8 cellular contexts compared by ENCODE assay signal in genomic region chr12:111411187-111411764, GRCh38. TPM values are rescaled to one million over a fixed set of nuclear protein-coding genes. Genes with fewer than 3 reads are reported as not detected.
DNase-seq lines count a peak whose midpoint lies in the region; ATAC-seq, FAIRE-seq and TF ChIP-seq lines count a peak whose summit lies in the region.
"Had no signal": no experiment of that assay in that cellular context is flagged by ENCODE, and none has a peak within 500 bp of the region (broad histone marks: within the 10 kb centered on the region; RNA-seq: fewer than 3 reads in every experiment).

No MANE protein-coding gene starts in this region.

- DNase-seq in GM23338 (ENCODE audit: low spot score), result no peak
- DNase-seq in RCC 7860 (ENCODE audit: low spot score), result peak; percentile 30
- no peak for DNase-seq in endothelial cell of umbilical vein (ENCODE audit: low read depth, low spot score)
- DNase-seq in retina, result no peak
- DNase-seq in GOT3 (lab: John Stamatoyannopoulos, UW), result no peak

- H3K36me3 Mint-ChIP-seq in GM23338 (ENCODE audit: low read depth), result peaks cover 10% of the 10 kb centered on the region

- H2AFZ ChIP-seq in GM23338 (no peak overlapping the region), endothelial cell of umbilical vein (ENCODE audit: low read depth, low read length) (no peak overlapping the region)

- H3K9me2 ChIP-seq in GM23338 (ENCODE audit: insufficient read depth), result no peaks in the 10 kb centered on the region

- H3F3A ChIP-seq in GM23338 (replicated peaks; ENCODE audit: low read depth), result 0 out of 2 replicates have a peak, but pooled peaks cover 11% of the 10 kb centered on the region

- H3K9ac ChIP-seq in endothelial cell of umbilical vein (replicated peaks; ENCODE audit: extremely low read depth, insufficient read depth, low read length), result peak overlapping the region; percentile 95
- H3K9ac ChIP-seq in skeletal muscle tissue (ENCODE audit: low read depth in 1 of 3, low read length in 3 of 3), result peak overlapping the region in 1 of 3 donors; percentile 62

- H3K27me3 ChIP-seq in GM23338 (ENCODE audit: insufficient read depth) (no peaks in the 10 kb centered on the region), endothelial cell of umbilical vein (ENCODE audit: control insufficient read depth in 2 of 2, insufficient read depth in 2 of 2, low read length in 2 of 2) (no peaks in the 10 kb centered on the region), skeletal muscle tissue (ENCODE audit: control insufficient read depth in 3 of 3, insufficient read depth in 3 of 3, low read length in 3 of 3) (no peaks in the 10 kb centered on the region)

- H3K4me2 ChIP-seq in GM23338 (peak overlapping the region; percentile 69), endothelial cell of umbilical vein (ENCODE audit: insufficient read depth, low read length) (peak overlapping the region; percentile 4)

- no peak for FAIRE-seq in RCC 7860 (lab: Jason Lieb, UNC)
- FAIRE-seq in endothelial cell of umbilical vein (lab: Jason Lieb, UNC), result no peak

- ATAC-seq in GM23338, result no peak
- ATAC-seq in GM18511 (IDR thresholded peaks at IDR 0.05; ENCODE audit: unreplicated experiment), result no peak
- ATAC-seq: activated CD4-positive, CD25-positive, alpha-beta regulatory T cell treated with anti-CD3 and anti-CD28 coated beads, Interleukin-2, amount 50 U/mL, for 24 hours had no signal

- CTCF ChIA-PET in endothelial cell of umbilical vein (lab: Charles Lee), result interaction anchor here (0.6 to 7.7 kb wide), 5 partner anchors 14 to 80 kb away, joined by 3 to 101 read pairs (median 15); no protein-coding TSS in a partner anchor

- peaks cover 71% of the 10 kb centered on the region for H3K4me1 Mint-ChIP-seq in GM23338

- dilution Hi-C loops in endothelial cell of umbilical vein (cut with MboI; ENCODE audit: extremely low pct_ligation_motif_present, low sequenced_read_pairs), result no loop called here

- H3K36me3 ChIP-seq in GM23338 (ENCODE audit: insufficient read depth) (no peaks in the 10 kb centered on the region), endothelial cell of umbilical vein (ENCODE audit: control insufficient read depth in 2 of 2, extremely low read depth in 1 of 2, insufficient read depth in 2 of 2, low read length in 2 of 2) (peaks cover 0 to 3% of the 10 kb centered on the region in 2 experiments), skeletal muscle tissue (ENCODE audit: control insufficient read depth in 3 of 3, insufficient read depth in 3 of 3, low read length in 3 of 3) (no peaks in the 10 kb centered on the region)

- no peak overlapping the region; the same call in 2 of the 3 replicates for H3K4me3 Mint-ChIP-seq in GM23338

- intact Hi-C loops in endothelial cell of umbilical vein (cut with micrococcal nuclease), result no loop called here

- H3K4me1 ChIP-seq in GM23338 (ENCODE audit: insufficient read depth), result peaks cover 71% of the 10 kb centered on the region
- peaks cover 71% of the 10 kb centered on the region for H3K4me1 ChIP-seq in endothelial cell of umbilical vein (ENCODE audit: control insufficient read depth, extremely low read depth, insufficient read depth, low read length)
- peaks cover 51 to 79% (median 79%) of the 10 kb centered on the region in 3 donors for H3K4me1 ChIP-seq in skeletal muscle tissue (ENCODE audit: control insufficient read depth in 3 of 3, insufficient read depth in 3 of 3, low read length in 3 of 3)

- no TSS peak for BruUV-seq in endothelial cell of umbilical vein (replicated peaks; lab: Mats Ljungman, UMichigan)

- no peaks in the 10 kb centered on the region for H3K9me1 ChIP-seq in endothelial cell of umbilical vein (replicated peaks; ENCODE audit: control insufficient read depth, extremely low read depth, insufficient read depth, low read length)

- POLR2A ChIA-PET in endothelial cell of umbilical vein (lab: Charles Lee), result interaction anchor here (1.2 kb wide), 1 partner anchor 33 kb away, joined by 5 read pairs; no protein-coding TSS in a partner anchor

- H3K4me3 ChIP-seq in GM23338 (peak overlapping the region; percentile 21; the same call in 1 of the 2 replicates), endothelial cell of umbilical vein (replicated peaks in 1 of 3; ENCODE audit: insufficient read depth in 1 of 3, low read depth in 1 of 3, low read length in 3 of 3) (no peak overlapping the region), skeletal muscle tissue (ENCODE audit: low read length in 3 of 3) (no peak overlapping the region)

- H3K27ac ChIP-seq in GM23338 (ENCODE audit: low read depth) (peak overlapping the region; percentile 90), endothelial cell of umbilical vein (ENCODE audit: insufficient read depth, low read depth, low read length) (peak overlapping the region; percentile 87), skeletal muscle tissue (ENCODE audit: low read depth, low read length) (peak overlapping the region; percentile 64)

- peaks cover 100% of the 10 kb centered on the region for H3K79me2 ChIP-seq in GM23338 (replicated peaks; ENCODE audit: insufficient read depth)
- peaks cover 98% of the 10 kb centered on the region for H3K79me2 ChIP-seq in endothelial cell of umbilical vein (ENCODE audit: control insufficient read depth, insufficient read depth, low read length)

- H3K27ac Mint-ChIP-seq in GM23338, result 0 out of 2 replicates have a peak overlapping the region, but pooled peaks have one; percentile 56

- no peak for TF ChIP-seq POLR2A in endothelial cell of umbilical vein (IDR thresholded peaks at IDR 0.05; ENCODE audit: low read depth, low read length)

- H3K27me3 Mint-ChIP-seq in GM23338 (ENCODE audit: insufficient read depth, low read depth, poor library complexity), result peaks cover 23% of the 10 kb centered on the region

- no peaks in the 10 kb centered on the region for H3K9me3 Mint-ChIP-seq in GM23338

- H3K9me3 ChIP-seq in endothelial cell of umbilical vein (replicated peaks; ENCODE audit: control insufficient read depth, insufficient read depth, low read length) (no peaks in the 10 kb centered on the region), skeletal muscle tissue (ENCODE audit: control insufficient read depth in 3 of 3, low read length in 3 of 3) (no peaks in the 10 kb centered on the region)

- H4K20me1 ChIP-seq in GM23338 (replicated peaks; ENCODE audit: insufficient read depth) (peaks cover 42% of the 10 kb centered on the region), endothelial cell of umbilical vein (replicated peaks; ENCODE audit: control insufficient read depth, extremely low read depth, insufficient read depth, low read length) (peaks cover 3% of the 10 kb centered on the region)

- TF ChIP-seq CTCF in GM23338 (conservative IDR thresholded peaks at IDR 0.05; ENCODE audit: low read depth in 2 of 2) (no peak), endothelial cell of umbilical vein (IDR thresholded peaks at IDR 0.05; ENCODE audit: extremely low read depth in 1 of 2, insufficient read depth in 1 of 2, low read depth in 1 of 2, low read length in 2 of 2) (no peak)

TF ChIP-seq in GM23338, 12 proteins besides CTCF, POLR2A, EP300 and RAD21 (continues in another document):
- TF ChIP-seq JUNB (IDR thresholded peaks at IDR 0.05; ENCODE audit: unreplicated experiment) (no peak), CREB1 (CRISPR knock-in tag; IDR thresholded peaks at IDR 0.05; ENCODE audit: low read depth) (no peak), EZH2 (IDR thresholded peaks at IDR 0.05; ENCODE audit: low read depth, unreplicated experiment) (no peak), EZH2phosphoT487 (IDR thresholded peaks at IDR 0.05; ENCODE audit: unreplicated experiment) (no peak)

TF ChIP-seq in endothelial cell of umbilical vein, 7 proteins besides CTCF, POLR2A, EP300 and RAD21:
- TF ChIP-seq POLR2AphosphoS5 (IDR thresholded peaks at IDR 0.05; ENCODE audit: insufficient read depth, low read depth, low read length), result no peak
- no peak for TF ChIP-seq GATA2 (IDR thresholded peaks at IDR 0.05; ENCODE audit: insufficient read depth, insufficient read length, low read depth, low read length)
- no peak for TF ChIP-seq MYC (IDR thresholded peaks at IDR 0.05; ENCODE audit: low read depth, low read length)
TF ChIP-seq in endothelial cell of umbilical vein: peak in this region for 0.

RNA-seq across cellular contexts. Expression of gene SH2B3, which starts 5.6 kb away (rescaled TPM):
- total RNA-seq in GM23338 (2014; rRNA removed; shearing (Covaris generic)), result 59.0 and 59.3 TPM in 2 replicates
- polyA plus RNA-seq in GM23338 (2016; fragmentation: Nextera tagmentation; extraction: Ambion mirVana) (7.6 and 8.1 TPM in 2 replicates), endothelial cell of umbilical vein (63.1 and 69.7 TPM in 2 replicates)
- total RNA-seq in endothelial cell of umbilical vein (97.9 and 111 TPM in 2 replicates), skeletal muscle tissue (7.8 TPM)
- polyA plus RNA-seq in endothelial cell of umbilical vein (2011; cell fraction: cytosol; rRNA removed), result 74.6 and 75.9 TPM in 2 replicates
- polyA plus RNA-seq in endothelial cell of umbilical vein (2011; cell fraction: nucleus; rRNA removed), result 53.9 and 63.7 TPM in 2 replicates
- polyA plus RNA-seq in endothelial cell of umbilical vein (2012), result 51.2 and 67.6 TPM in 2 replicates
- 59.8 and 60.1 TPM in 2 replicates for polyA minus RNA-seq in endothelial cell of umbilical vein
- polyA minus RNA-seq in endothelial cell of umbilical vein (2011; cell fraction: cytosol; rRNA and poly(A)+ RNA removed), result 3.2 TPM
- 27.6 and 29.2 TPM in 2 replicates for polyA minus RNA-seq in endothelial cell of umbilical vein (2011; cell fraction: nucleus; rRNA and poly(A)+ RNA removed)

RNA-seq across cellular contexts. Expression of gene PHETA1, which starts 42.4 kb away (rescaled TPM):
- total RNA-seq in GM23338 (2014; rRNA removed; shearing (Covaris generic)), result 12.9 and 15.4 TPM in 2 replicates
- polyA plus RNA-seq in GM23338 (2016; fragmentation: Nextera tagmentation; extraction: Ambion mirVana), result 4.8 and 5.3 TPM in 2 replicates
- 12.9 and 20.0 TPM in 2 replicates for total RNA-seq in endothelial cell of umbilical vein
- 10.6 and 12.8 TPM in 2 replicates for polyA plus RNA-seq in endothelial cell of umbilical vein
- 7.5 and 11.3 TPM in 2 replicates for polyA plus RNA-seq in endothelial cell of umbilical vein (2011; cell fraction: cytosol; rRNA removed)
- 10.4 and 13.9 TPM in 2 replicates for polyA plus RNA-seq in endothelial cell of umbilical vein (2011; cell fraction: nucleus; rRNA removed)
- 12.6 and 16.8 TPM in 2 replicates for polyA plus RNA-seq in endothelial cell of umbilical vein (2012)
- polyA minus RNA-seq in endothelial cell of umbilical vein, result 4.4 and 6.7 TPM in 2 replicates
- polyA minus RNA-seq in endothelial cell of umbilical vein (2011; cell fraction: cytosol; rRNA and poly(A)+ RNA removed), result 1.8 TPM
- polyA minus RNA-seq in endothelial cell of umbilical vein (2011; cell fraction: nucleus; rRNA and poly(A)+ RNA removed), result 2.5 and 6.5 TPM in 2 replicates
- total RNA-seq in skeletal muscle tissue, result 2.6 TPM
